Comparison of ENCODE assay signal across 24 cellular contexts in the genomic region with DNA sequence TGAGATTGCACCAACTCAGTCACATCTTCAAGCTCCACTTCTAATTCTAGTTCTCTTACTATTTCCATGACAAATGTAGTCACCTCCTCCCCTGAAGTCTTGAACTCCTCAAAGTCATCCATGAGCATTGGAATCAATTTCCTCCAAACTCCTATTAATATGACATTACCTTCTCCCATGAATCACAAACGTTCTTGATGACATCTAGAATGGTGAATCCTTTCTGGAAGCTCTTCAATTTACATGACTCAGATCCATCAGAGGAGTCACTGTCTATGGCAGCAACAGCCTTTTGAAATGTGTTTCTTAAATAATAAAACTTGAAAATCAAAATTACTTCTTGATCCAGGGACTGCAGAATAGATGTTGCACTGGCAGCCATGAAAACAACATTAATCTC.
"Had no signal": no experiment of that assay in that cellular context is flagged by ENCODE, and none has a peak within 500 bp of the region (broad histone marks: within the 10 kb centered on the region; RNA-seq: fewer than 3 reads in every experiment).

No MANE protein-coding gene starts in this region.

- DNase-seq: activated CD4-positive, alpha-beta memory T cell treated with anti-CD3 and anti-CD28 coated beads for 36 hours; activated CD4-positive, alpha-beta T cell treated with anti-CD3 and anti-CD28 coated beads, Interleukin-2, amount 10 ng/mL, durations not matched to agents 24 days and 14 days; activated CD4-positive, CD25-positive, alpha-beta regulatory T cell treated with anti-CD3 and anti-CD28 coated beads, Interleukin-2, amount 50 U/mL, for 72 hours; activated CD8-positive, alpha-beta memory T cell treated with anti-CD3 and anti-CD28 coated beads, Interleukin-2, amount 50 U/mL, for 4 hours; activated effector memory CD4-positive, alpha-beta T cell treated with anti-CD3 and anti-CD28 coated beads, Interleukin-2, amount 50 U/mL, for 16 hours; activated naive CD4-positive, alpha-beta T cell treated with anti-CD3 and anti-CD28 coated beads for 36 hours; activated naive CD8-positive, alpha-beta T cell treated with anti-CD3 and anti-CD28 coated beads for 36 hours; activated T-cell treated with anti-CD3 and anti-CD28 coated beads, Interleukin-2, amount 50 U/mL, for 1 hour; adrenal gland; cortex of kidney; effector memory CD8-positive, alpha-beta T cell; foreskin melanocyte; left ventricle myocardium superior; mucosa of descending colon; stimulated activated CD4-positive, alpha-beta T cell treated with anti-CD3 and anti-CD28 coated beads, Interleukin-1b, Interleukin-23, amount 100 ng/mL, for 48 hours; stimulated activated naive B cell treated with anti-CD40 and anti-IgM and Interleukin-4, amounts not matched to agents 10 μg/mL and 1 μg/mL and 100 μg/mL, for 72 hours; stomach; T-helper 9 cell; tibial artery; upper lobe of right lung had no signal

- H3K36me3 ChIP-seq: adrenal gland, ascending aorta, right atrium auricular region, stomach, tibial artery, upper lobe of right lung had no signal

- ATAC-seq: effector memory CD8-positive, alpha-beta T cell; left ventricle myocardium superior; mucosa of descending colon; natural killer cell treated with Interleukin-12 subunit alpha and Interleukin-12 subunit beta and Interleukin-15 and Interleukin-18, amount 100 ng/mL, for 72 hours; stimulated activated naive B cell treated with anti-CD40 and anti-IgM and Interleukin-4, amounts not matched to agents 10 μg/mL and 1 μg/mL and 100 μg/mL, for 72 hours; upper lobe of right lung had no signal

- H3K4me3 ChIP-seq: adrenal gland, ascending aorta, mucosa of descending colon, right atrium auricular region, smooth muscle cell, stomach, tibial artery, upper lobe of right lung had no signal

- H3K27ac ChIP-seq: adrenal gland, ascending aorta, right atrium auricular region, stomach, tibial artery, upper lobe of right lung had no signal

- H3K27me3 ChIP-seq: adrenal gland, ascending aorta, right atrium auricular region, stomach, tibial artery, upper lobe of right lung had no signal
